8 cellular contexts compared by ENCODE assay signal in the genomic region with DNA sequence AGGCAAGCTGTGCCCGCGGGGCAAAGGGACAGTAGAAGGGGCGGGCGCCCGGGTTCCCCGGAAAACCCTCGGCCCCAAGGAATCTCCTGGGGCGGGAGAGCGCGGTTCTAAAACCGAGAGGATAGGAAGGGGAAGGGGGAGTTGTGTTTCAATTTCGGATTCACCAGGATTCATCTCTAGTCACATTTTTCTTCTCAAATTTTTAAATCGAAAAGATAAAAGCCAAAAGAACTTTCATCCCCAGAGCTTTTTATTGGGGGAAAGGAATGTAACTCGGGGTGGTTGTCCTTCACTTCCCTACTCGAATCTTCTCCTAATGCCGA. TPM values are rescaled to one million over a fixed set of nuclear protein-coding genes. Genes with fewer than 3 reads are reported as not detected.
A peak's percentile ranks its signal among the peaks of the same experiment; 100 is the strongest.
DNase-seq lines count a peak whose midpoint lies in the region; ATAC-seq and TF ChIP-seq lines count a peak whose summit lies in the region.

No MANE protein-coding gene starts in this region.

- DNase-seq in HCT116 (ENCODE audit: low read depth, low spot score) = no peak
- no peak for DNase-seq in smooth muscle cell (lab: John Stamatoyannopoulos, UW; ENCODE audit: unreplicated experiment)
- no peak for DNase-seq in retina
- DNase-seq in NAMALWA (ENCODE audit: low spot score) = no peak
- no peak for DNase-seq in activated CD8-positive, alpha-beta memory T cell treated with anti-CD3 and anti-CD28 coated beads for 24 hours

- H3K4me2 ChIP-seq in HCT116 (ENCODE audit: low read length) = peak overlapping the region; percentile 99
- H3K4me2 ChIP-seq in smooth muscle cell = peak overlapping the region; percentile 89

- POLR2A ChIA-PET in HCT116 (lab: Charles Lee) = interaction anchor here (0.6 kb wide), 1 partner anchor 22 kb away, joined by 3 read pairs; no protein-coding TSS in a partner anchor

- no TSS peak for BruUV-seq in HCT116 (replicated peaks; lab: Mats Ljungman, UMichigan)

- peaks cover 46% of the 10 kb centered on the region for H3K27me3 Mint-ChIP-seq in activated T-helper 17 cell treated with anti-CD3 and anti-CD28 coated beads, Interleukin-2, amount 50 U/mL, for 72 hours

- H3K36me3 ChIP-seq in HCT116 (ENCODE audit: control insufficient read depth in 1 of 2, insufficient read depth in 2 of 2, low read length in 2 of 2) (peaks cover 27 to 30% of the 10 kb centered on the region in 2 experiments), iPS-18a (ENCODE audit: control insufficient read depth, low read depth, low read length) (peaks cover under 1% of the 10 kb centered on the region), smooth muscle cell (ENCODE audit: low read depth) (no peaks in the 10 kb centered on the region)

- H3K79me2 ChIP-seq in HCT116 (ENCODE audit: insufficient read depth, low read length) (peaks cover 66% of the 10 kb centered on the region), smooth muscle cell (ENCODE audit: low read depth) (no peaks in the 10 kb centered on the region)

- H3K9ac ChIP-seq in HCT116 (ENCODE audit: low read length) (peak overlapping the region; percentile 82), iPS-18a (ENCODE audit: low read length) (peak overlapping the region; percentile 29), smooth muscle cell (ENCODE audit: low read depth) (no peak overlapping the region)

- intact Hi-C loops in HCT116 (cut with micrococcal nuclease) = no loop called here

- H3K27me3 ChIP-seq in HCT116 (ENCODE audit: insufficient read depth, low read length) (no peaks in the 10 kb centered on the region), iPS-18a (ENCODE audit: control insufficient read depth, insufficient read depth, low read length) (peaks cover 88% of the 10 kb centered on the region), smooth muscle cell (ENCODE audit: low read depth) (no peaks in the 10 kb centered on the region)

- H3F3A ChIP-seq in smooth muscle cell (ENCODE audit: low read depth) = no peaks in the 10 kb centered on the region

- no peak for ATAC-seq in HCT116
- no peak for ATAC-seq in activated T-helper 17 cell treated with anti-CD3 and anti-CD28 coated beads, Interleukin-2, amount 50 U/mL, for 72 hours (replicated peaks)
- ATAC-seq in HG03354 (IDR thresholded peaks at IDR 0.05; ENCODE audit: poor library complexity, severe bottlenecking, unreplicated experiment) = no peak

- H3K27ac Mint-ChIP-seq in activated T-helper 17 cell treated with anti-CD3 and anti-CD28 coated beads, Interleukin-2, amount 50 U/mL, for 72 hours = no peak overlapping the region

- peak overlapping the region; percentile 98 for H3K27ac ChIP-seq in HCT116 (ENCODE audit: low read depth, low read length)
- no peak overlapping the region for H3K27ac ChIP-seq in iPS-18a (ENCODE audit: low read length)
- no peak overlapping the region for H3K27ac ChIP-seq in smooth muscle cell (ENCODE audit: low read depth)

- CTCF ChIA-PET in HCT116 (lab: Charles Lee) = interaction anchor here (2.3 kb wide), 1 partner anchor 220 kb away, joined by 8 read pairs; no protein-coding TSS in a partner anchor

- H3K4me3 ChIP-seq in HCT116 (replicated peaks in 1 of 2; ENCODE audit: low read depth in 1 of 2, low read length in 2 of 2) (peak overlapping the region; percentile 84 to 94), iPS-18a (ENCODE audit: low read length) (peak overlapping the region; percentile 85), smooth muscle cell (peak overlapping the region; percentile 76)

- TF ChIP-seq RAD21 in HCT116 (IDR thresholded peaks at IDR 0.05; ENCODE audit: low read depth) = no peak

- H3K4me1 Mint-ChIP-seq in activated T-helper 17 cell treated with anti-CD3 and anti-CD28 coated beads, Interleukin-2, amount 50 U/mL, for 72 hours = peaks cover 5% of the 10 kb centered on the region

- H3K4me1 ChIP-seq in HCT116 (ENCODE audit: control insufficient read depth in 1 of 2, insufficient read depth in 2 of 2, low read length in 2 of 2) (peaks cover 32 to 49% of the 10 kb centered on the region in 2 experiments), iPS-18a (ENCODE audit: control insufficient read depth, low read depth, low read length) (peaks cover 14% of the 10 kb centered on the region), smooth muscle cell (ENCODE audit: low read depth) (peaks cover 19% of the 10 kb centered on the region)

- 1% methylated on average over 16 of the region's 16 CpGs for WGBS in smooth muscle cell (ENCODE audit: low lambda C conversion rate)

- no peaks in the 10 kb centered on the region for H3K9me3 ChIP-seq in HCT116 (ENCODE audit: control insufficient read depth in 1 of 2, insufficient read depth in 1 of 2, low read depth in 1 of 2, low read length in 2 of 2)
- H3K9me3 ChIP-seq in iPS-18a (ENCODE audit: control insufficient read depth, low read depth, low read length) = no peaks in the 10 kb centered on the region
- no peaks in the 10 kb centered on the region for H3K9me3 ChIP-seq in smooth muscle cell (replicated peaks; ENCODE audit: low read depth)

- H3K9me3 Mint-ChIP-seq in activated T-helper 17 cell treated with anti-CD3 and anti-CD28 coated beads, Interleukin-2, amount 50 U/mL, for 72 hours = no peaks in the 10 kb centered on the region

- TF ChIP-seq CTCF in HCT116 (IDR thresholded peaks at IDR 0.05 in 2 of 3, conservative IDR thresholded peaks at IDR 0.05 in 1 of 3; ENCODE audit: borderline replicate concordance in 1 of 3, insufficient read depth in 1 of 3, low read depth in 2 of 3, low read length in 2 of 3) (no peak), smooth muscle cell (IDR thresholded peaks at IDR 0.05; ENCODE audit: borderline replicate concordance, insufficient read depth, poor library complexity, severe bottlenecking) (no peak)

- RAD21 ChIA-PET in HCT116 (lab: Charles Lee; ENCODE audit: low non-redundant PET in 1 of 2, low total read pairs in 2 of 2, uncharacterized antibody in 2 of 2, unreplicated experiment in 2 of 2) = no interaction called here

- H3K4me3 Mint-ChIP-seq in activated T-helper 17 cell treated with anti-CD3 and anti-CD28 coated beads, Interleukin-2, amount 50 U/mL, for 72 hours = peak overlapping the region; percentile 76

- H4K20me1 ChIP-seq in HCT116 (ENCODE audit: insufficient read depth) = peaks cover 6% of the 10 kb centered on the region; the same call in 1 of the 2 replicates
- peaks cover 15% of the 10 kb centered on the region for H4K20me1 ChIP-seq in smooth muscle cell (ENCODE audit: low read depth)

- no peaks in the 10 kb centered on the region for H3K36me3 Mint-ChIP-seq in activated T-helper 17 cell treated with anti-CD3 and anti-CD28 coated beads, Interleukin-2, amount 50 U/mL, for 72 hours (ENCODE audit: low read depth)

- H2AFZ ChIP-seq in HCT116 (ENCODE audit: low read depth, low read length, poor library complexity, severe bottlenecking) (no peak overlapping the region), smooth muscle cell (ENCODE audit: low read depth) (peak overlapping the region; percentile 89)

- TF ChIP-seq POLR2A in HCT116 (IDR thresholded peaks at IDR 0.05; ENCODE audit: borderline replicate concordance, extremely low read depth, insufficient read depth, insufficient read length) = no peak

- H3K9me2 ChIP-seq in HCT116 (ENCODE audit: insufficient read depth) = no peaks in the 10 kb centered on the region

TF ChIP-seq in HCT116, 20 proteins besides CTCF, POLR2A, EP300 and RAD21:
- TF ChIP-seq ELF1 (IDR thresholded peaks at IDR 0.05; ENCODE audit: borderline replicate concordance, low read depth) (no peak), TCF7L2 (IDR thresholded peaks at IDR 0.05; ENCODE audit: borderline replicate concordance, extremely low read depth, insufficient read depth, insufficient read length) (no peak), JUND (IDR thresholded peaks at IDR 0.05) (no peak)
- TF ChIP-seq, protein P1, sequence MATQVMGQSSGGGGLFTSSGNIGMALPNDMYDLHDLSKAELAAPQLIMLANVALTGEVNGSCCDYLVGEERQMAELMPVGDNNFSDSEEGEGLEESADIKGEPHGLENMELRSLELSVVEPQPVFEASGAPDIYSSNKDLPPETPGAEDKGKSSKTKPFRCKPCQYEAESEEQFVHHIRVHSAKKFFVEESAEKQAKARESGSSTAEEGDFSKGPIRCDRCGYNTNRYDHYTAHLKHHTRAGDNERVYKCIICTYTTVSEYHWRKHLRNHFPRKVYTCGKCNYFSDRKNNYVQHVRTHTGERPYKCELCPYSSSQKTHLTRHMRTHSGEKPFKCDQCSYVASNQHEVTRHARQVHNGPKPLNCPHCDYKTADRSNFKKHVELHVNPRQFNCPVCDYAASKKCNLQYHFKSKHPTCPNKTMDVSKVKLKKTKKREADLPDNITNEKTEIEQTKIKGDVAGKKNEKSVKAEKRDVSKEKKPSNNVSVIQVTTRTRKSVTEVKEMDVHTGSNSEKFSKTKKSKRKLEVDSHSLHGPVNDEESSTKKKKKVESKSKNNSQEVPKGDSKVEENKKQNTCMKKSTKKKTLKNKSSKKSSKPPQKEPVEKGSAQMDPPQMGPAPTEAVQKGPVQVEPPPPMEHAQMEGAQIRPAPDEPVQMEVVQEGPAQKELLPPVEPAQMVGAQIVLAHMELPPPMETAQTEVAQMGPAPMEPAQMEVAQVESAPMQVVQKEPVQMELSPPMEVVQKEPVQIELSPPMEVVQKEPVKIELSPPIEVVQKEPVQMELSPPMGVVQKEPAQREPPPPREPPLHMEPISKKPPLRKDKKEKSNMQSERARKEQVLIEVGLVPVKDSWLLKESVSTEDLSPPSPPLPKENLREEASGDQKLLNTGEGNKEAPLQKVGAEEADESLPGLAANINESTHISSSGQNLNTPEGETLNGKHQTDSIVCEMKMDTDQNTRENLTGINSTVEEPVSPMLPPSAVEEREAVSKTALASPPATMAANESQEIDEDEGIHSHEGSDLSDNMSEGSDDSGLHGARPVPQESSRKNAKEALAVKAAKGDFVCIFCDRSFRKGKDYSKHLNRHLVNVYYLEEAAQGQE (IDR thresholded peaks at IDR 0.05; ENCODE audit: low read depth) = no peak

RNA-seq across cellular contexts. Expression of a gene that starts 1.4 kb away (rescaled TPM):
- total RNA-seq in HCT116 (2021; ENCODE audit: unreplicated experiment) (145 TPM), smooth muscle cell (30.5 and 33.0 TPM in 2 replicates)
- 45.0 and 47.6 TPM in 2 replicates for polyA plus RNA-seq in HCT116 (2012)
- under 1 TPM; 0.16 to 0.50 TPM for total RNA-seq in activated T-helper 17 cell treated with anti-CD3 and anti-CD28 coated beads, Interleukin-2, amount 50 U/mL, for 72 hours
- 32.4 and 38.2 TPM in 2 replicates for polyA plus RNA-seq in smooth muscle cell

Comparison
In these comparisons a context has a peak if more than half of its experiments do, and no peak if none do; other contexts are left out.
1. RNA of a gene that starts 1.4 kb away (total RNA-seq): 145 TPM in HCT116 (single experiment) and 30.5 to 33.0 TPM in smooth muscle cell; 0.16 to 0.50 TPM in activated T-helper 17 cell treated with anti-CD3 and anti-CD28 coated beads, Interleukin-2, amount 50 U/mL, for 72 hours; every median in the first group is over 10 times any median in the second.
2. Peak in every context shown above with its lines, with median percentiles within 50 percentile points of each other: H3K4me3 ChIP-seq.